17 cellular contexts compared by ENCODE assay signal in genomic region chr4:104344342-104344980, GRCh38.
"Had no signal": no experiment of that assay in that cellular context is flagged by ENCODE, and none has a peak within 500 bp of the region (broad histone marks: within the 10 kb centered on the region; RNA-seq: fewer than 3 reads in every experiment).

No MANE protein-coding gene starts in this region.

- H3K27me3 Mint-ChIP-seq: effector memory CD8-positive, alpha-beta T cell had no signal

- H3K4me3 ChIP-seq: hepatocyte, psoas muscle, sigmoid colon, skin epidermis, tibial artery had no signal

- H3K27ac ChIP-seq: foreskin keratinocyte, hepatocyte, parathyroid adenoma, psoas muscle, sigmoid colon, skin epidermis, tibial artery had no signal

- H3K9ac ChIP-seq: parathyroid adenoma had no signal

- H3K4me1 ChIP-seq: foreskin keratinocyte, parathyroid adenoma, psoas muscle, sigmoid colon, tibial artery had no signal

- H3K79me2 ChIP-seq: hepatocyte, parathyroid adenoma had no signal

- H3K4me2 ChIP-seq: hepatocyte had no signal

- H2AFZ ChIP-seq: hepatocyte, parathyroid adenoma had no signal

- H3K9me3 ChIP-seq: psoas muscle, sigmoid colon had no signal

- DNase-seq: central memory CD4-positive, alpha-beta T cell; cortex of kidney; effector memory CD8-positive, alpha-beta T cell; foreskin keratinocyte; kidney glomerular epithelial cell; mammary epithelial cell; naive thymus-derived CD8-positive, alpha-beta T cell; occipital lobe; psoas muscle; retina; sigmoid colon; stimulated activated naive CD4-positive, alpha-beta T cell treated with Interleukin-2 at 50 U/mL for 16 hours; tibial artery had no signal

- H3K27me3 ChIP-seq: foreskin keratinocyte, hepatocyte, sigmoid colon, tibial artery had no signal

- ATAC-seq: effector memory CD8-positive, alpha-beta T cell; foreskin keratinocyte; naive thymus-derived CD8-positive, alpha-beta T cell; psoas muscle had no signal

- H3K27ac Mint-ChIP-seq: effector memory CD8-positive, alpha-beta T cell; naive thymus-derived CD8-positive, alpha-beta T cell had no signal

- H3K36me3 ChIP-seq: sigmoid colon, tibial artery had no signal

- H3K4me3 Mint-ChIP-seq: effector memory CD8-positive, alpha-beta T cell; naive thymus-derived CD8-positive, alpha-beta T cell; neural crest cell had no signal

- H3K36me3 Mint-ChIP-seq: naive thymus-derived CD8-positive, alpha-beta T cell had no signal

- H3K4me1 Mint-ChIP-seq: naive thymus-derived CD8-positive, alpha-beta T cell; neural crest cell had no signal
